8 cellular contexts compared by ENCODE assay signal in genomic region chr3:58059349-58060321, GRCh38. TPM values are rescaled to one million over a fixed set of nuclear protein-coding genes. Genes with fewer than 3 reads are reported as not detected.
DNase-seq lines count a peak whose midpoint lies in the region; ATAC-seq, FAIRE-seq and TF ChIP-seq lines count a peak whose summit lies in the region.

No MANE protein-coding gene starts in this region.

- ATAC-seq in mucosa of descending colon: peak; percentile 74
- no peak for ATAC-seq in HG03175 (IDR thresholded peaks at IDR 0.05; ENCODE audit: unreplicated experiment)

- no peaks in the 10 kb centered on the region for H3K36me3 ChIP-seq in endocrine pancreas (ENCODE audit: control insufficient read depth, insufficient read depth, low read length)
- no peaks in the 10 kb centered on the region for H3K36me3 ChIP-seq in mucosa of descending colon (ENCODE audit: low read depth)

- H3K4me3 ChIP-seq in endocrine pancreas (ENCODE audit: control insufficient read depth, insufficient read depth, low read length) (peak overlapping the region; percentile 34), mucosa of descending colon (no peak overlapping the region)

- DNase-seq in AG08396 (ENCODE audit: low spot score) (peak; percentile 78), NCI-H226 (peak; percentile 94), mucosa of descending colon (peak in 2 of 3 donors; percentile 44 to 60), urothelium cell line (ENCODE audit: low spot score) (no peak), LoVo (ENCODE audit: low spot score) (no peak)
- DNase-seq in activated CD4-positive, alpha-beta T cell treated with anti-CD3 and anti-CD28 coated beads, Interleukin-2, amount 50 U/mL, for 1 hour: no peak

- H3K9ac ChIP-seq in endocrine pancreas (ENCODE audit: control insufficient read depth, insufficient read depth, low read length): peak overlapping the region; percentile 27

- FAIRE-seq in urothelium cell line (lab: Jason Lieb, UNC): no peak

- no peaks in the 10 kb centered on the region for H3K27me3 ChIP-seq in endocrine pancreas (ENCODE audit: control insufficient read depth, insufficient read depth, low read length)

- intact Hi-C loops in mucosa of descending colon (cut with DNase I, micrococcal nuclease): no loop called here

- H3K9me3 ChIP-seq in endocrine pancreas (ENCODE audit: control insufficient read depth, low read length) (no peaks in the 10 kb centered on the region), mucosa of descending colon (no peaks in the 10 kb centered on the region)

- H3K4me1 ChIP-seq in endocrine pancreas (ENCODE audit: control insufficient read depth, insufficient read depth, low read length) (no peaks in the 10 kb centered on the region), mucosa of descending colon (ENCODE audit: low read depth) (peaks cover 47% of the 10 kb centered on the region)

- TF ChIP-seq CTCF in mucosa of descending colon (IDR thresholded peaks at IDR 0.05): no peak

RNA-seq across cellular contexts. Expression of gene FLNB, which starts 51.4 kb away (rescaled TPM):
- total RNA-seq in mucosa of descending colon: 100 to 1,000 TPM; 256 to 555 (median 357) TPM

Comparison
In these comparisons a context has a peak if more than half of its experiments do, and no peak if none do; other contexts are left out.
1. DNase-seq: peak in AG08396 (single experiment), NCI-H226 (single experiment) and mucosa of descending colon (2 of 3); none in urothelium cell line (single experiment), activated CD4-positive, alpha-beta T cell treated with anti-CD3 and anti-CD28 coated beads, Interleukin-2, amount 50 U/mL, for 1 hour (single experiment) and LoVo (single experiment).